In genomic region chr1:167198518-167199133, GRCh38 we compare ENCODE assay signal across 15 cellular contexts. TPM values are rescaled to one million over a fixed set of nuclear protein-coding genes. Genes with fewer than 3 reads are reported as not detected.
DNase-seq lines count a peak whose midpoint lies in the region; ATAC-seq and TF ChIP-seq lines count a peak whose summit lies in the region.
"Had no signal": no experiment of that assay in that cellular context is flagged by ENCODE, and none has a peak within 500 bp of the region (broad histone marks: within the 10 kb centered on the region; RNA-seq: fewer than 3 reads in every experiment).

No MANE protein-coding gene starts in this region.

- H3K23ac ChIP-seq in mesenchymal stem cell (ENCODE audit: low read length in 2 of 2) = no peak overlapping the region

- H2BK12ac ChIP-seq in mesenchymal stem cell (ENCODE audit: low read length in 2 of 2) = no peak overlapping the region

- no peak overlapping the region for H3K4ac ChIP-seq in mesenchymal stem cell (ENCODE audit: low read depth in 1 of 2, low read length in 2 of 2)

- no peak overlapping the region for H4K8ac ChIP-seq in mesenchymal stem cell (ENCODE audit: low read length)

- no peaks in the 10 kb centered on the region for H3K4me1 ChIP-seq in mesenchymal stem cell (ENCODE audit: control insufficient read depth, insufficient read depth, low read depth, low read length)
- H3K4me1 ChIP-seq: BE2C, parathyroid adenoma, testis had no signal

- no peaks in the 10 kb centered on the region for H3K36me3 ChIP-seq in WERI-Rb-1
- H3K36me3 ChIP-seq in mesenchymal stem cell (ENCODE audit: control insufficient read depth in 1 of 2, insufficient read depth in 2 of 2, low read depth in 1 of 2, low read length in 2 of 2) = no peaks in the 10 kb centered on the region
- H3K36me3 ChIP-seq: BE2C had no signal

- no peak overlapping the region for H3K4me2 ChIP-seq in mesenchymal stem cell (ENCODE audit: low read length, poor library complexity, severe bottlenecking)

- H3K27me3 ChIP-seq in WERI-Rb-1 (ENCODE audit: insufficient read depth, low read depth, severe bottlenecking) = no peaks in the 10 kb centered on the region
- H3K27me3 ChIP-seq in mesenchymal stem cell (ENCODE audit: control insufficient read depth in 1 of 2, insufficient read depth in 1 of 2, low read length in 2 of 2) = peaks cover 0 to 6% of the 10 kb centered on the region in 2 experiments
- H3K27me3 ChIP-seq: BE2C, testis had no signal

- no peak for TF ChIP-seq CTCF in WERI-Rb-1 (IDR thresholded peaks at IDR 0.05; ENCODE audit: low read depth, low read length)

- 30% methylated on average over 3 of the region's 5 CpGs for WGBS in mesenchymal stem cell

- peak overlapping the region; percentile 15 for H4K91ac ChIP-seq in mesenchymal stem cell (ENCODE audit: low read length)

- H2AFZ ChIP-seq in mesenchymal stem cell (ENCODE audit: low read depth, low read length) = no peak overlapping the region
- H2AFZ ChIP-seq: parathyroid adenoma had no signal

- H2BK5ac ChIP-seq in mesenchymal stem cell (ENCODE audit: low read depth, low read length, poor library complexity, severe bottlenecking) = no peak overlapping the region

- H3K27ac ChIP-seq in WERI-Rb-1 (peak overlapping the region; percentile 74), mesenchymal stem cell (ENCODE audit: low read length, poor library complexity, severe bottlenecking) (no peak overlapping the region)
- H3K27ac ChIP-seq: parathyroid adenoma, skin epidermis, testis had no signal

- H2BK120ac ChIP-seq in mesenchymal stem cell (ENCODE audit: low read depth, low read length) = no peak overlapping the region

- no peak overlapping the region for H3K4me3 ChIP-seq in WERI-Rb-1 (ENCODE audit: low read depth, low read length)
- no peak overlapping the region for H3K4me3 ChIP-seq in mesenchymal stem cell (ENCODE audit: insufficient read depth in 1 of 2, low read depth in 1 of 2, low read length in 2 of 2)
- H3K4me3 ChIP-seq: skin epidermis, testis had no signal

- no peak overlapping the region for H3K18ac ChIP-seq in mesenchymal stem cell (ENCODE audit: low read depth in 1 of 2, low read length in 2 of 2)

- no peak overlapping the region for H2AK5ac ChIP-seq in mesenchymal stem cell (ENCODE audit: low read length, severe bottlenecking)

- DNase-seq in DMS153 treated with DMSO at 0.1 percent for 48 hours (lab: John Stamatoyannopoulos, UW; ENCODE audit: unreplicated experiment) (peak; percentile 35), M059J (ENCODE audit: low read depth) (peak; percentile 42), WERI-Rb-1 (peak; percentile 67), mesenchymal stem cell (peak; percentile 31), hippocampal formation (lab: John Stamatoyannopoulos, UW) (no peak), AG08395 (ENCODE audit: low spot score) (no peak)
- DNase-seq: BE2C; caudate nucleus; DMS79 treated with DMSO at 0.1 percent for 48 hours; effector CD8-positive, alpha-beta T cell; NCI-H1436 treated with DMSO at 0.1 percent for 48 hours; testis had no signal

- no peak overlapping the region for H2BK15ac ChIP-seq in mesenchymal stem cell (ENCODE audit: low read depth, poor library complexity, severe bottlenecking)

- H3K9me3 ChIP-seq in WERI-Rb-1 (ENCODE audit: severe bottlenecking) (no peaks in the 10 kb centered on the region), mesenchymal stem cell (ENCODE audit: control insufficient read depth, low read length) (no peaks in the 10 kb centered on the region)
- H3K9me3 ChIP-seq: BE2C, testis had no signal

- ATAC-seq in GM18520 (IDR thresholded peaks at IDR 0.05; ENCODE audit: unreplicated experiment) = no peak

- H3K79me1 ChIP-seq in mesenchymal stem cell (replicated peaks; ENCODE audit: low read length, poor library complexity, severe bottlenecking) = no peaks in the 10 kb centered on the region

- H3K9ac ChIP-seq in mesenchymal stem cell (ENCODE audit: low read length) = no peak overlapping the region
- H3K9ac ChIP-seq: parathyroid adenoma had no signal

- no peak overlapping the region for H3K14ac ChIP-seq in mesenchymal stem cell (ENCODE audit: low read length in 2 of 2)

RNA-seq across cellular contexts. Expression of gene POU2F1, which starts 22.1 kb away (rescaled TPM):
- total RNA-seq in M059J (2014; rRNA removed; shearing (Covaris generic)) = 5.5 and 6.2 TPM in 2 replicates
- 4.2 TPM for polyA plus RNA-seq in mesenchymal stem cell (2013, experiment 1 of 2)
- 3.8 TPM for polyA plus RNA-seq in mesenchymal stem cell (2013, experiment 2 of 2)

Comparison
In these comparisons a context has a peak if more than half of its experiments do, and no peak if none do; other contexts are left out.
1. DNase-seq: peak in DMS153 treated with DMSO at 0.1 percent for 48 hours (single experiment), M059J (single experiment), WERI-Rb-1 (single experiment) and mesenchymal stem cell (single experiment); none in hippocampal formation (0 of 2) and AG08395 (single experiment).